13 cellular contexts compared by ENCODE assay signal in genomic region chr7:18829101-18829486, GRCh38.
A peak's percentile ranks its signal among the peaks of the same experiment; 100 is the strongest.
DNase-seq lines count a peak whose midpoint lies in the region; ATAC-seq and TF ChIP-seq lines count a peak whose summit lies in the region.
"Had no signal": no experiment of that assay in that cellular context is flagged by ENCODE, and none has a peak within 500 bp of the region (broad histone marks: within the 10 kb centered on the region; RNA-seq: fewer than 3 reads in every experiment).

No MANE protein-coding gene starts in this region.

- H3K27ac Mint-ChIP-seq in GM23338 (no peak overlapping the region; the same call in 1 of the 2 replicates), nephron (peak overlapping the region; percentile 50 to 94 (median 75)), type B pancreatic cell (peak overlapping the region; percentile 1)
- H3K27ac Mint-ChIP-seq: CD4-positive, alpha-beta T cell had no signal

- TF ChIP-seq CTCF in GM23338 (conservative IDR thresholded peaks at IDR 0.05; ENCODE audit: low read depth in 2 of 2) (no peak), nephron (IDR thresholded peaks at IDR 0.05; ENCODE audit: unreplicated experiment in 3 of 3) (no peak), type B pancreatic cell (conservative IDR thresholded peaks at IDR 0.05) (no peak)

- H3K79me2 ChIP-seq in GM23338 (replicated peaks; ENCODE audit: insufficient read depth), result no peaks in the 10 kb centered on the region

- H3K9me3 Mint-ChIP-seq in GM23338, result no peaks in the 10 kb centered on the region
- no peaks in the 10 kb centered on the region for H3K9me3 Mint-ChIP-seq in nephron
- no peaks in the 10 kb centered on the region for H3K9me3 Mint-ChIP-seq in type B pancreatic cell
- H3K9me3 Mint-ChIP-seq: CD4-positive, alpha-beta T cell had no signal

- ATAC-seq in GM23338, result no peak
- peak; percentile 77 for ATAC-seq in SK-N-SH treated with all-trans-retinoic acid at 6 μM for 48 hours
- no peak for ATAC-seq in HG03521 (IDR thresholded peaks at IDR 0.05; ENCODE audit: unreplicated experiment)
- ATAC-seq in HG03025 (IDR thresholded peaks at IDR 0.05; ENCODE audit: low FRiP score, unreplicated experiment), result no peak
- ATAC-seq: K562 had no signal

- H3K4me3 Mint-ChIP-seq in GM23338, result no peak overlapping the region
- H3K4me3 Mint-ChIP-seq in nephron, result peak overlapping the region; percentile 12 to 53 (median 23)
- peak overlapping the region; percentile 50 for H3K4me3 Mint-ChIP-seq in type B pancreatic cell
- H3K4me3 Mint-ChIP-seq: CD4-positive, alpha-beta T cell had no signal

- H3K4me3 ChIP-seq in GM23338, result no peak overlapping the region
- H3K4me3 ChIP-seq: HAP-1, K562 had no signal

- H3K36me3 ChIP-seq in GM23338 (ENCODE audit: insufficient read depth), result no peaks in the 10 kb centered on the region
- H3K36me3 ChIP-seq: HAP-1 had no signal

- H3K27me3 Mint-ChIP-seq in GM23338 (ENCODE audit: insufficient read depth, low read depth, poor library complexity) (no peaks in the 10 kb centered on the region), nephron (ENCODE audit: low read depth) (no peaks in the 10 kb centered on the region), type B pancreatic cell (no peaks in the 10 kb centered on the region)
- H3K27me3 Mint-ChIP-seq: CD4-positive, alpha-beta T cell had no signal

- no peak overlapping the region for H3K4me2 ChIP-seq in GM23338

- H3F3A ChIP-seq in GM23338 (replicated peaks; ENCODE audit: low read depth), result no peaks in the 10 kb centered on the region

- no peaks in the 10 kb centered on the region; the same call in 1 of the 2 replicates for H3K4me1 ChIP-seq in GM23338 (ENCODE audit: insufficient read depth)

- no peaks in the 10 kb centered on the region for H4K20me1 ChIP-seq in GM23338 (replicated peaks; ENCODE audit: insufficient read depth)

- no peak overlapping the region for H3K27ac ChIP-seq in GM23338 (ENCODE audit: low read depth)

- H3K9me2 ChIP-seq in GM23338 (ENCODE audit: insufficient read depth), result peaks cover 3% of the 10 kb centered on the region; the same call in 1 of the 2 replicates

- H3K27me3 ChIP-seq in GM23338 (ENCODE audit: insufficient read depth), result no peaks in the 10 kb centered on the region

- H2AFZ ChIP-seq in GM23338, result peak overlapping the region; percentile 43; the same call in 1 of the 2 replicates

- no peak for DNase-seq in GM23338 (ENCODE audit: low spot score)
- DNase-seq in type B pancreatic cell (ENCODE audit: extremely low spot score, unreplicated experiment), result no peak
- no peak for DNase-seq in ureter (ENCODE audit: low spot score)
- DNase-seq: CD4-positive, alpha-beta T cell; DMS79; NCI-H1930; NCI-H526 treated with DMSO at 0.1 percent for 48 hours had no signal

- H3K4me1 Mint-ChIP-seq in GM23338, result peaks cover 7% of the 10 kb centered on the region; the same call in 2 of the 3 replicates
- H3K4me1 Mint-ChIP-seq in nephron, result peaks cover 35% of the 10 kb centered on the region
- peaks cover 35% of the 10 kb centered on the region for H3K4me1 Mint-ChIP-seq in type B pancreatic cell (ENCODE audit: unreplicated experiment)

- H3K36me3 Mint-ChIP-seq in GM23338 (ENCODE audit: low read depth), result no peaks in the 10 kb centered on the region
- no peaks in the 10 kb centered on the region for H3K36me3 Mint-ChIP-seq in nephron (ENCODE audit: low read depth)
- no peaks in the 10 kb centered on the region for H3K36me3 Mint-ChIP-seq in type B pancreatic cell

TF ChIP-seq in SK-N-SH treated with all-trans-retinoic acid at 6 μM for 48 hours, 23 proteins besides CTCF, POLR2A, EP300 and RAD21:
- TF ChIP-seq CREB5 (CRISPR knock-in tag; IDR thresholded peaks at IDR 0.05; ENCODE audit: low read depth) (no peak), TSHZ2 (CRISPR knock-in tag; IDR thresholded peaks at IDR 0.05) (no peak), ZNF565 (CRISPR knock-in tag; conservative IDR thresholded peaks at IDR 0.05; ENCODE audit: low read depth) (no peak), ZC3H10 (CRISPR knock-in tag; IDR thresholded peaks at IDR 0.05) (no peak), SNAI2 (CRISPR knock-in tag; IDR thresholded peaks at IDR 0.05) (no peak; the same call in 1 of the 2 replicates), ZFP3 (CRISPR knock-in tag; IDR thresholded peaks at IDR 0.05) (no peak), PATZ1 (CRISPR knock-in tag; IDR thresholded peaks at IDR 0.05; ENCODE audit: borderline replicate concordance) (no peak), TCF4 (CRISPR knock-in tag; IDR thresholded peaks at IDR 0.05; ENCODE audit: borderline replicate concordance) (peak; percentile 85), ZNF70 (CRISPR knock-in tag; IDR thresholded peaks at IDR 0.05) (no peak), ESRRG (CRISPR knock-in tag; IDR thresholded peaks at IDR 0.05) (no peak), TOX (CRISPR knock-in tag; IDR thresholded peaks at IDR 0.05; ENCODE audit: borderline replicate concordance) (no peak), CSRNP3 (CRISPR knock-in tag; IDR thresholded peaks at IDR 0.05) (no peak), ZNF8 (CRISPR knock-in tag; IDR thresholded peaks at IDR 0.05) (0 out of 2 replicates have a peak, but pooled peaks have one; percentile 17), OSR1 (CRISPR knock-in tag; IDR thresholded peaks at IDR 0.05) (no peak), RARB (CRISPR knock-in tag; IDR thresholded peaks at IDR 0.05) (no peak), CSDC2 (CRISPR knock-in tag; IDR thresholded peaks at IDR 0.05) (0 out of 2 replicates have a peak, but pooled peaks have one; percentile 3), ZFP30 (CRISPR knock-in tag; IDR thresholded peaks at IDR 0.05) (no peak)
TF ChIP-seq in SK-N-SH treated with all-trans-retinoic acid at 6 μM for 48 hours: peak in this region for 3.
